In the genomic region with DNA sequence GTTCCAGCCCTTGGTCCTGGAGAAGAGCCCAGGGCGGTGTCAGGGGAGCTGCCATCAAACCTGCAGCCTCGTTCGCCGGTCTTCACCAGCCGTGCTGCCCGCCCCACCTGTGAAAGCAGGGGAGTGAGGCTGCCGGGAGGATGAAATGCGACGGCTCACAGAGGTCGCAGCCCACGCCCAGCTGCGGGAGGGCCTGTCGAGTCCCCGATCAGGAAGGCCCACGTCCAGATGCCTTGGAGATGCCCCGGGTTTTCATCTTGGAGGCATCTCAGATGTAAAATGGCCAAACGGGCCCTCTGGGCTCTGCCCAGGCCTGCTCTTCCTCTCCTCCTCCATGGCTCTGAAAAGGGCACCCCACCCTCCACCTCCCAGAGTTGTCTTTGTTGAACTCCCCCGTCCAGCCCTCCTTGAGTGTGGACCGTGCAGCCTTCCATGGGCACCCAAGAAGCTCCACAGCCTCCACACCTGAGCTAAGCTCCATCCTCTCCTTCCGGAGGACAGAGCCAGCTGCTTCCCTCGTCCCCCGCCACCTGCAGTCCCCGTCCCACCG, we compare ENCODE assay signal across 28 cellular contexts.
A peak's percentile ranks its signal among the peaks of the same experiment; 100 is the strongest.
DNase-seq lines count a peak whose midpoint lies in the region; ATAC-seq, FAIRE-seq and TF ChIP-seq lines count a peak whose summit lies in the region.
"Had no signal": no experiment of that assay in that cellular context is flagged by ENCODE, and none has a peak within 500 bp of the region (broad histone marks: within the 10 kb centered on the region; RNA-seq: fewer than 3 reads in every experiment).

No MANE protein-coding gene starts in this region.

- no peak overlapping the region for H3K4me3 Mint-ChIP-seq in Calu3 (ENCODE audit: low read depth, unreplicated experiment)
- H3K4me3 Mint-ChIP-seq: B cell; CD14-positive monocyte; CD4-positive, CD25-positive, alpha-beta regulatory T cell; CD8-positive, alpha-beta memory T cell had no signal

- CTCF ChIA-PET in SK-N-SH (lab: Yijun Ruan, JAX) (no interaction called here), Calu3 (lab: Charles Lee) (no interaction called here)

- no peaks in the 10 kb centered on the region for H3K27me3 Mint-ChIP-seq in Calu3 (ENCODE audit: unreplicated experiment)
- H3K27me3 Mint-ChIP-seq: CD4-positive, CD25-positive, alpha-beta regulatory T cell had no signal

- TF ChIP-seq EP300 in SK-N-SH (IDR thresholded peaks at IDR 0.05; ENCODE audit: borderline replicate concordance in 1 of 2, low read depth in 1 of 2, low read length in 1 of 2) = no peak

- H3K14ac ChIP-seq in mesenchymal stem cell (ENCODE audit: low read length in 2 of 2) (no peak overlapping the region), neuronal stem cell (ENCODE audit: low read length) (no peak overlapping the region)

- H3K23ac ChIP-seq in mesenchymal stem cell (ENCODE audit: low read length in 2 of 2) (no peak overlapping the region), neuronal stem cell (ENCODE audit: low read depth, low read length, poor library complexity) (peak overlapping the region; percentile 74)

- no peak for FAIRE-seq in D721Med (lab: Jason Lieb, UNC)
- FAIRE-seq: A549, GM12878, GM12892, GM18507 had no signal

- H3K4me3 ChIP-seq in SK-N-SH (ENCODE audit: low read depth in 2 of 2, low read length in 1 of 2) (no peak overlapping the region), mesenchymal stem cell (ENCODE audit: insufficient read depth in 1 of 2, low read depth in 1 of 2, low read length in 2 of 2) (no peak overlapping the region), neuronal stem cell (ENCODE audit: low read length in 2 of 2) (no peak overlapping the region), aorta (ENCODE audit: low read length in 2 of 2) (no peak overlapping the region), dorsolateral prefrontal cortex (no peak overlapping the region)
- H3K4me3 ChIP-seq: A549; BLaER1 treated with 17β-estradiol and CSF1 and Interleukin-3, amounts not matched to agents 10 nM and 100 nM; GM12878 had no signal

- no peak for TF ChIP-seq RAD21 in SK-N-SH (IDR thresholded peaks at IDR 0.05; ENCODE audit: low read length)

- H2BK15ac ChIP-seq in mesenchymal stem cell (ENCODE audit: low read depth, poor library complexity, severe bottlenecking) (no peak overlapping the region), neuronal stem cell (ENCODE audit: low read length) (no peak overlapping the region)

- BruUV-seq in Calu3 (replicated peaks; lab: Mats Ljungman, UMichigan) = no TSS peak

- H3K36me3 ChIP-seq in SK-N-SH (replicated peaks in 1 of 2; ENCODE audit: control insufficient read depth in 1 of 2, insufficient read depth in 2 of 2, low read length in 1 of 2) = no peaks in the 10 kb centered on the region
- H3K36me3 ChIP-seq in mesenchymal stem cell (ENCODE audit: control insufficient read depth in 1 of 2, insufficient read depth in 2 of 2, low read depth in 1 of 2, low read length in 2 of 2) = no peaks in the 10 kb centered on the region
- no peaks in the 10 kb centered on the region for H3K36me3 ChIP-seq in neuronal stem cell (replicated peaks in 1 of 2; ENCODE audit: control insufficient read depth in 2 of 2, insufficient read depth in 2 of 2, low read length in 2 of 2)
- H3K36me3 ChIP-seq in aorta (ENCODE audit: control insufficient read depth in 1 of 2, insufficient read depth in 2 of 2, low read length in 1 of 2) = no peaks in the 10 kb centered on the region
- H3K36me3 ChIP-seq: BLaER1 treated with 17β-estradiol and CSF1 and Interleukin-3, amounts not matched to agents 10 nM and 100 nM had no signal

- no peak overlapping the region for H4K8ac ChIP-seq in mesenchymal stem cell (ENCODE audit: low read length)
- H4K8ac ChIP-seq in neuronal stem cell (ENCODE audit: low read depth, low read length) = no peak overlapping the region

- H3F3A ChIP-seq in SK-N-SH (replicated peaks; ENCODE audit: insufficient read depth) = peaks cover 20% of the 10 kb centered on the region

- H2BK12ac ChIP-seq in mesenchymal stem cell (ENCODE audit: low read length in 2 of 2) (no peak overlapping the region), neuronal stem cell (ENCODE audit: low read length) (no peak overlapping the region)

- no peaks in the 10 kb centered on the region for H3K9me2 ChIP-seq in SK-N-SH

- H2AK5ac ChIP-seq in mesenchymal stem cell (ENCODE audit: low read length, severe bottlenecking) (no peak overlapping the region), neuronal stem cell (ENCODE audit: low read depth, low read length) (peak overlapping the region; percentile 93)

- H3K27ac ChIP-seq in SK-N-SH (ENCODE audit: low read depth in 2 of 2, low read length in 1 of 2) (peak overlapping the region in 1 of 2 experiments; percentile 48; a peak in 1 of 4 replicates), mesenchymal stem cell (ENCODE audit: low read length, poor library complexity, severe bottlenecking) (no peak overlapping the region), neuronal stem cell (replicated peaks; ENCODE audit: low read length) (no peak overlapping the region), aorta (ENCODE audit: low read depth in 1 of 2, low read length in 2 of 2) (no peak overlapping the region), dorsolateral prefrontal cortex (no peak overlapping the region)
- H3K27ac ChIP-seq: 22Rv1; A549; BLaER1 treated with 17β-estradiol and CSF1 and Interleukin-3, amounts not matched to agents 10 nM and 100 nM had no signal

- H3K9ac ChIP-seq in SK-N-SH (no peak overlapping the region), mesenchymal stem cell (ENCODE audit: low read length) (no peak overlapping the region), neuronal stem cell (ENCODE audit: low read depth, low read length, poor library complexity) (no peak overlapping the region)
- H3K9ac ChIP-seq: BLaER1 treated with 17β-estradiol and CSF1 and Interleukin-3, amounts not matched to agents 10 nM and 100 nM had no signal

- no peaks in the 10 kb centered on the region for H3K4me1 Mint-ChIP-seq in Calu3 (ENCODE audit: low read depth, unreplicated experiment)
- H3K4me1 Mint-ChIP-seq: B cell; CD14-positive monocyte; CD4-positive, alpha-beta memory T cell; CD4-positive, CD25-positive, alpha-beta regulatory T cell; CD8-positive, alpha-beta memory T cell had no signal

- H3K9me3 ChIP-seq in SK-N-SH (no peaks in the 10 kb centered on the region), mesenchymal stem cell (ENCODE audit: control insufficient read depth, low read length) (peaks cover 2% of the 10 kb centered on the region), neuronal stem cell (replicated peaks in 1 of 2; ENCODE audit: control insufficient read depth in 2 of 2, insufficient read depth in 1 of 2, low read depth in 1 of 2, low read length in 2 of 2) (no peaks in the 10 kb centered on the region), aorta (ENCODE audit: control insufficient read depth, low read length) (no peaks in the 10 kb centered on the region)
- H3K9me3 ChIP-seq: A549 had no signal

- H2AFZ ChIP-seq in SK-N-SH (ENCODE audit: low read depth) (peak overlapping the region; percentile 39; the same call in 1 of the 2 replicates), mesenchymal stem cell (ENCODE audit: low read depth, low read length) (no peak overlapping the region), neuronal stem cell (ENCODE audit: low read length) (no peak overlapping the region)

- H3K36me3 Mint-ChIP-seq in Calu3 (ENCODE audit: insufficient read depth, unreplicated experiment) = peaks cover 6% of the 10 kb centered on the region
- H3K36me3 Mint-ChIP-seq: CD14-positive monocyte; CD4-positive, alpha-beta memory T cell; CD4-positive, CD25-positive, alpha-beta regulatory T cell; CD8-positive, alpha-beta memory T cell had no signal

- H3K27me3 ChIP-seq in SK-N-SH (ENCODE audit: insufficient read depth) (no peaks in the 10 kb centered on the region), mesenchymal stem cell (ENCODE audit: control insufficient read depth in 1 of 2, insufficient read depth in 1 of 2, low read length in 2 of 2) (peaks cover 0 to 58% of the 10 kb centered on the region in 2 experiments), neuronal stem cell (ENCODE audit: control insufficient read depth in 3 of 3, insufficient read depth in 3 of 3, low read depth in 1 of 3, low read length in 3 of 3) (no peaks in the 10 kb centered on the region), aorta (ENCODE audit: control insufficient read depth in 1 of 2, insufficient read depth in 2 of 2, low read length in 1 of 2) (no peaks in the 10 kb centered on the region), dorsolateral prefrontal cortex (peaks cover 0 to 42% (median 3%) of the 10 kb centered on the region in 45 donors)
- H3K27me3 ChIP-seq: BLaER1 treated with 17β-estradiol and CSF1 and Interleukin-3, amounts not matched to agents 10 nM and 100 nM had no signal

- no peaks in the 10 kb centered on the region for H4K20me1 ChIP-seq in SK-N-SH (ENCODE audit: insufficient read depth)
- H4K20me1 ChIP-seq: BLaER1 treated with 17β-estradiol and CSF1 and Interleukin-3, amounts not matched to agents 10 nM and 100 nM had no signal

- no peak overlapping the region for H2BK5ac ChIP-seq in mesenchymal stem cell (ENCODE audit: low read depth, low read length, poor library complexity, severe bottlenecking)
- H2BK5ac ChIP-seq in neuronal stem cell (ENCODE audit: low read length) = peak overlapping the region; percentile 19

- POLR2A ChIA-PET in SK-N-SH (lab: Yijun Ruan, JAX) = no interaction called here

- no peak overlapping the region for H3K4ac ChIP-seq in mesenchymal stem cell (ENCODE audit: low read depth in 1 of 2, low read length in 2 of 2)
- no peak overlapping the region for H3K4ac ChIP-seq in neuronal stem cell (ENCODE audit: low read length)

- 28% methylated on average over 17 of the region's 24 CpGs for WGBS in SK-N-SH (ENCODE audit: low lambda C conversion rate)
- 94% methylated on average over 24 of the region's 24 CpGs for WGBS in mesenchymal stem cell
- WGBS in neuronal stem cell (ENCODE audit: extremely low coverage in 2 of 2, insufficient read length in 2 of 2, insufficient replicate concordance in 1 of 2), 2 donors = no CpG with 5 or more reads among the region's 24 CpGs
- 93 to 95% methylated on average over 24 of the region's 24 CpGs for WGBS in aorta, 2 donors

- H2BK120ac ChIP-seq in mesenchymal stem cell (ENCODE audit: low read depth, low read length) (no peak overlapping the region), neuronal stem cell (ENCODE audit: low read depth, low read length) (no peak overlapping the region)

- TF ChIP-seq CTCF in SK-N-SH (IDR thresholded peaks at IDR 0.05) = no peak
- no peak for TF ChIP-seq CTCF in dorsolateral prefrontal cortex (IDR thresholded peaks at IDR 0.05 in 54 of 56, conservative IDR thresholded peaks at IDR 0.05 in 2 of 56; ENCODE audit: low read depth in 1 of 56, partially characterized antibody in 56 of 56)
- no peak for TF ChIP-seq CTCF in Calu3 (IDR thresholded peaks at IDR 0.05; ENCODE audit: unreplicated experiment)
- TF ChIP-seq CTCF in D721Med (IDR thresholded peaks at IDR 0.05; ENCODE audit: insufficient read depth, missing control alignments) = no peak

- H3K27ac Mint-ChIP-seq in Calu3 (ENCODE audit: unreplicated experiment) = no peak overlapping the region
- H3K27ac Mint-ChIP-seq: B cell; CD14-positive monocyte; CD4-positive, alpha-beta memory T cell; CD4-positive, CD25-positive, alpha-beta regulatory T cell; CD8-positive, alpha-beta memory T cell had no signal

- H3K18ac ChIP-seq in mesenchymal stem cell (ENCODE audit: low read depth in 1 of 2, low read length in 2 of 2) (no peak overlapping the region), neuronal stem cell (ENCODE audit: low read length) (peak overlapping the region; percentile 67)

- H3K79me1 ChIP-seq in mesenchymal stem cell (replicated peaks; ENCODE audit: low read length, poor library complexity, severe bottlenecking) (no peaks in the 10 kb centered on the region), neuronal stem cell (ENCODE audit: low read depth, low read length) (no peaks in the 10 kb centered on the region)

- intact Hi-C loops in aorta (cut with DNase I) = no loop called here
- intact Hi-C loops in dorsolateral prefrontal cortex (cut with DNase I) = no loop called here
- intact Hi-C loops in Calu3 (cut with micrococcal nuclease; ENCODE audit: unreplicated experiment) = no loop called here

- H3K79me2 ChIP-seq in SK-N-SH (ENCODE audit: insufficient read depth) = no peaks in the 10 kb centered on the region

- DNase-seq in SK-N-SH (no peak), mesenchymal stem cell (no peak), neuronal stem cell (ENCODE audit: low spot score) (no peak), aorta (no peak), dorsolateral prefrontal cortex (no peak), Calu3 (no peak), D721Med (ENCODE audit: insufficient read length, low spot score) (no peak)
- DNase-seq: AML-193; CD4-positive, alpha-beta memory T cell; CD4-positive, CD25-positive, alpha-beta regulatory T cell; CD8-positive, alpha-beta memory T cell; COR-L47; DMS 273 treated with DMSO at 0.1 percent for 48 hours; DMS153; DMS53; DMS79; DND-41; EL; GDM1 had no signal

- peak overlapping the region; percentile 37; the same call in 1 of the 2 replicates for H3K4me2 ChIP-seq in SK-N-SH
- H3K4me2 ChIP-seq in mesenchymal stem cell (ENCODE audit: low read length, poor library complexity, severe bottlenecking) = no peak overlapping the region
- H3K4me2 ChIP-seq in neuronal stem cell (ENCODE audit: insufficient read depth, low read length, poor library complexity, severe bottlenecking) = no peak overlapping the region
- H3K4me2 ChIP-seq: A549; BLaER1 treated with 17β-estradiol and CSF1 and Interleukin-3, amounts not matched to agents 10 nM and 100 nM had no signal

- H4K91ac ChIP-seq in mesenchymal stem cell (ENCODE audit: low read length) = peak overlapping the region; percentile 43
- H4K91ac ChIP-seq in neuronal stem cell (ENCODE audit: low read depth, low read length, poor library complexity) = no peak overlapping the region

- no peaks in the 10 kb centered on the region for H3K9me3 Mint-ChIP-seq in Calu3 (ENCODE audit: low read depth, unreplicated experiment)
- H3K9me3 Mint-ChIP-seq: CD8-positive, alpha-beta memory T cell had no signal

- H3K4me1 ChIP-seq in SK-N-SH (ENCODE audit: control insufficient read depth in 1 of 2, insufficient read depth in 2 of 2, low read depth in 1 of 2, low read length in 1 of 2) (peaks cover 0 to 25% of the 10 kb centered on the region in 2 experiments; a peak in 1 of 4 replicates), mesenchymal stem cell (ENCODE audit: control insufficient read depth, insufficient read depth, low read depth, low read length) (no peaks in the 10 kb centered on the region), neuronal stem cell (ENCODE audit: control insufficient read depth in 2 of 2, insufficient read depth in 1 of 2, low read depth in 1 of 2, low read length in 2 of 2) (peaks cover 0 to 2% of the 10 kb centered on the region in 2 donors), aorta (ENCODE audit: control insufficient read depth in 1 of 2, insufficient read depth in 2 of 2, low read length in 2 of 2) (no peaks in the 10 kb centered on the region)
- H3K4me1 ChIP-seq: A549; BLaER1 treated with 17β-estradiol and CSF1 and Interleukin-3, amounts not matched to agents 10 nM and 100 nM had no signal

- ATAC-seq in SK-N-SH treated with all-trans-retinoic acid at 6 μM for 48 hours (no peak), aorta (ENCODE audit: low FRiP score) (peak; percentile 29)
- ATAC-seq: A549, GM12878 had no signal
